In the genomic region with DNA sequence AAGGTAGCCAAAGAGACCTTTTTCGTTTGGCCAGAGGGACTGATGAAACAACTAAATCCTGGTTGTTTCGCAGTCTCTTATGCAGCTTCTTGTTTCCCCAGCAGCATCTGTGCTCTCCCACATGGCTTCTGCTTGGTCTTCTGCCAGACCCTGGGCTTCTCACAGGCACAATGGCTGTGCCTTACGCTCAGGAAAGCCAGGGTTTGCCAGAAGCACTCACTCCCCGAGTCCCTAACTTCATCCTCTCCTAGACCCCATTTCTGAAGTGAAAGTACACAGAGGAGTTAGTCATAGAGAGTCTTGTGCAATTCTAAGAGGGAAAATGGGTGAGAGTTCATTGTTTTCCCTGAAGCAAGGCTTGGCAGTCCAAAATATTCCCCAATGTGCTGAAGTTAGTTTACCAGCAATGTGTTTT, we compare ENCODE assay signal across 9 cellular contexts.
DNase-seq lines count a peak whose midpoint lies in the region; ATAC-seq and TF ChIP-seq lines count a peak whose summit lies in the region.
"Had no signal": no experiment of that assay in that cellular context is flagged by ENCODE, and none has a peak within 500 bp of the region (broad histone marks: within the 10 kb centered on the region; RNA-seq: fewer than 3 reads in every experiment).

No MANE protein-coding gene starts in this region.

- H3K4me3 ChIP-seq in BJ (ENCODE audit: low read depth, low read length) = peak overlapping the region; percentile 28
- H3K4me3 ChIP-seq in fibroblast of the aortic adventitia (ENCODE audit: low read depth, low read length) = peak overlapping the region; percentile 45
- H3K4me3 ChIP-seq in parathyroid adenoma (ENCODE audit: low read depth, low read length) = no peak overlapping the region
- H3K4me3 ChIP-seq in Karpas-422 (ENCODE audit: low read length) = no peak overlapping the region
- H3K4me3 ChIP-seq in endodermal cell (ENCODE audit: low read length) = no peak overlapping the region

- CTCF ChIA-PET in BJ (lab: Yijun Ruan, JAX) = no interaction called here

- no peak overlapping the region for H3K27ac Mint-ChIP-seq in activated T-helper 1 cell treated with anti-CD3 and anti-CD28 coated beads, Interleukin-12 subunit alpha, Interleukin-12 subunit beta, Interleukin-2, Interleukin-4 antibody, amounts not matched to agents 30 ng/mL and 10 ng/mL and 1 ng/mL, durations not matched to agents 14 hours and 24 hours and 36 hours
- H3K27ac Mint-ChIP-seq in endodermal cell = no peak overlapping the region
- no peak overlapping the region for H3K27ac Mint-ChIP-seq in natural killer cell treated with Interleukin-12 subunit alpha and Interleukin-12 subunit beta and Interleukin-15 and Interleukin-18, amount 100 ng/mL, for 72 hours
- H3K27ac Mint-ChIP-seq: activated T-helper 17 cell treated with anti-CD3 and anti-CD28 coated beads, Interleukin-2, amount 50 U/mL, for 72 hours had no signal

- H3K27me3 Mint-ChIP-seq in activated T-helper 1 cell treated with anti-CD3 and anti-CD28 coated beads, Interleukin-12 subunit alpha, Interleukin-12 subunit beta, Interleukin-2, Interleukin-4 antibody, amounts not matched to agents 30 ng/mL and 10 ng/mL and 1 ng/mL, durations not matched to agents 14 hours and 24 hours and 36 hours (ENCODE audit: insufficient read depth) = peaks cover under 1% of the 10 kb centered on the region
- H3K27me3 Mint-ChIP-seq in endodermal cell (ENCODE audit: insufficient read depth) = no peaks in the 10 kb centered on the region
- peaks cover 5 to 17% of the 10 kb centered on the region in 2 donors for H3K27me3 Mint-ChIP-seq in natural killer cell treated with Interleukin-12 subunit alpha and Interleukin-12 subunit beta and Interleukin-15 and Interleukin-18, amount 100 ng/mL, for 72 hours

- no peak overlapping the region for H2AFZ ChIP-seq in parathyroid adenoma
- no peak overlapping the region for H2AFZ ChIP-seq in Karpas-422 (ENCODE audit: low read length)

- DNase-seq in BJ (ENCODE audit: low read depth) (peak; percentile 41), RPMI7951 (ENCODE audit: low read depth) (peak; percentile 76), fibroblast of the aortic adventitia (ENCODE audit: low read depth) (peak; percentile 87), Karpas-422 (no peak), endodermal cell (no peak)
- DNase-seq in activated T-helper 1 cell treated with anti-CD3 and anti-CD28 coated beads, Interleukin-12 subunit alpha, Interleukin-12 subunit beta, Interleukin-2, Interleukin-4 antibody, amounts not matched to agents 30 ng/mL and 10 ng/mL and 1 ng/mL, durations not matched to agents 14 hours and 24 hours and 36 hours (ENCODE audit: low spot score) = no peak
- DNase-seq in natural killer cell treated with Interleukin-12 subunit alpha and Interleukin-12 subunit beta and Interleukin-15 and Interleukin-18, amount 100 ng/mL, for 72 hours (ENCODE audit: low spot score) = no peak

- H3K9ac ChIP-seq in parathyroid adenoma (no peak overlapping the region), Karpas-422 (ENCODE audit: low read length) (no peak overlapping the region), endodermal cell (ENCODE audit: extremely low read depth, low read length, poor library complexity, severe bottlenecking) (no peak overlapping the region)

- H3K36me3 ChIP-seq in BJ (ENCODE audit: control insufficient read depth, insufficient read depth, low read length) = no peaks in the 10 kb centered on the region
- H3K36me3 ChIP-seq in parathyroid adenoma (ENCODE audit: control insufficient read depth, insufficient read depth, low read length) = no peaks in the 10 kb centered on the region
- no peaks in the 10 kb centered on the region for H3K36me3 ChIP-seq in Karpas-422 (ENCODE audit: insufficient read depth, low read length)
- no peaks in the 10 kb centered on the region for H3K36me3 ChIP-seq in endodermal cell (ENCODE audit: control insufficient read depth, insufficient read depth, low read length)

- H3K9me2 ChIP-seq in Karpas-422 (replicated peaks; ENCODE audit: insufficient read depth, low read length) = no peaks in the 10 kb centered on the region

- H4K20me1 ChIP-seq in Karpas-422 (ENCODE audit: insufficient read depth, low read depth, low read length) = no peaks in the 10 kb centered on the region

- no peaks in the 10 kb centered on the region for H3K4me1 Mint-ChIP-seq in activated T-helper 1 cell treated with anti-CD3 and anti-CD28 coated beads, Interleukin-12 subunit alpha, Interleukin-12 subunit beta, Interleukin-2, Interleukin-4 antibody, amounts not matched to agents 30 ng/mL and 10 ng/mL and 1 ng/mL, durations not matched to agents 14 hours and 24 hours and 36 hours (ENCODE audit: low read depth)
- peaks cover 14% of the 10 kb centered on the region for H3K4me1 Mint-ChIP-seq in endodermal cell
- H3K4me1 Mint-ChIP-seq in natural killer cell treated with Interleukin-12 subunit alpha and Interleukin-12 subunit beta and Interleukin-15 and Interleukin-18, amount 100 ng/mL, for 72 hours (ENCODE audit: low read depth in 2 of 2) = peaks cover 0 to 5% of the 10 kb centered on the region in 2 donors
- H3K4me1 Mint-ChIP-seq: activated T-helper 17 cell treated with anti-CD3 and anti-CD28 coated beads, Interleukin-2, amount 50 U/mL, for 72 hours had no signal

- WGBS in endodermal cell (ENCODE audit: insufficient coverage in 1 of 2, insufficient read length in 1 of 2), 2 experiments = 90 to 91% methylated on average over 2 to 4 of the region's 4 CpGs

- no peaks in the 10 kb centered on the region for H3K4me1 ChIP-seq in parathyroid adenoma
- peaks cover 6% of the 10 kb centered on the region for H3K4me1 ChIP-seq in Karpas-422 (ENCODE audit: low read length)
- H3K4me1 ChIP-seq in endodermal cell (ENCODE audit: control insufficient read depth, insufficient read depth, low read length) = peaks cover 7% of the 10 kb centered on the region

- H3K9me3 Mint-ChIP-seq in activated T-helper 1 cell treated with anti-CD3 and anti-CD28 coated beads, Interleukin-12 subunit alpha, Interleukin-12 subunit beta, Interleukin-2, Interleukin-4 antibody, amounts not matched to agents 30 ng/mL and 10 ng/mL and 1 ng/mL, durations not matched to agents 14 hours and 24 hours and 36 hours = no peaks in the 10 kb centered on the region
- no peaks in the 10 kb centered on the region for H3K9me3 Mint-ChIP-seq in endodermal cell
- H3K9me3 Mint-ChIP-seq in natural killer cell treated with Interleukin-12 subunit alpha and Interleukin-12 subunit beta and Interleukin-15 and Interleukin-18, amount 100 ng/mL, for 72 hours = no peaks in the 10 kb centered on the region
- H3K9me3 Mint-ChIP-seq: activated T-helper 17 cell treated with anti-CD3 and anti-CD28 coated beads, Interleukin-2, amount 50 U/mL, for 72 hours had no signal

- intact Hi-C loops in activated T-helper 1 cell treated with anti-CD3 and anti-CD28 coated beads, Interleukin-12 subunit alpha, Interleukin-12 subunit beta, Interleukin-2, Interleukin-4 antibody, amounts not matched to agents 30 ng/mL and 10 ng/mL and 1 ng/mL, durations not matched to agents 14 hours and 24 hours and 36 hours (cut with micrococcal nuclease) = no loop called here

- no peaks in the 10 kb centered on the region for H3K9me3 ChIP-seq in parathyroid adenoma (ENCODE audit: control insufficient read depth, low read length)
- no peaks in the 10 kb centered on the region for H3K9me3 ChIP-seq in Karpas-422 (ENCODE audit: low read length)
- H3K9me3 ChIP-seq in endodermal cell (ENCODE audit: control insufficient read depth, low read length) = no peaks in the 10 kb centered on the region

- no peak overlapping the region for H3K4me2 ChIP-seq in parathyroid adenoma (ENCODE audit: low read length)
- no peak overlapping the region for H3K4me2 ChIP-seq in Karpas-422 (ENCODE audit: low read depth, low read length, poor library complexity, severe bottlenecking)

- TF ChIP-seq CTCF in BJ (IDR thresholded peaks at IDR 0.05; ENCODE audit: insufficient read depth, low read depth, low read length) = no peak
- no peak for TF ChIP-seq CTCF in fibroblast of the aortic adventitia (IDR thresholded peaks at IDR 0.05; ENCODE audit: insufficient read depth, low read length)
- TF ChIP-seq CTCF in parathyroid adenoma (IDR thresholded peaks at IDR 0.05) = no peak
- no peak for TF ChIP-seq CTCF in endodermal cell (conservative IDR thresholded peaks at IDR 0.05)

- no peaks in the 10 kb centered on the region for H3K36me3 Mint-ChIP-seq in activated T-helper 1 cell treated with anti-CD3 and anti-CD28 coated beads, Interleukin-12 subunit alpha, Interleukin-12 subunit beta, Interleukin-2, Interleukin-4 antibody, amounts not matched to agents 30 ng/mL and 10 ng/mL and 1 ng/mL, durations not matched to agents 14 hours and 24 hours and 36 hours (ENCODE audit: low read depth)
- no peaks in the 10 kb centered on the region for H3K36me3 Mint-ChIP-seq in endodermal cell (ENCODE audit: low read depth)
- no peaks in the 10 kb centered on the region for H3K36me3 Mint-ChIP-seq in natural killer cell treated with Interleukin-12 subunit alpha and Interleukin-12 subunit beta and Interleukin-15 and Interleukin-18, amount 100 ng/mL, for 72 hours

- H3K27ac ChIP-seq in parathyroid adenoma (peak overlapping the region; percentile 60), Karpas-422 (ENCODE audit: low read length) (no peak overlapping the region), endodermal cell (ENCODE audit: low read depth, low read length) (no peak overlapping the region)

- POLR2A ChIA-PET in BJ (lab: Charles Lee) = no interaction called here

- ATAC-seq in natural killer cell treated with Interleukin-12 subunit alpha and Interleukin-12 subunit beta and Interleukin-15 and Interleukin-18, amount 100 ng/mL, for 72 hours = no peak
- ATAC-seq: activated T-helper 17 cell treated with anti-CD3 and anti-CD28 coated beads, Interleukin-2, amount 50 U/mL, for 72 hours had no signal

- H3K27me3 ChIP-seq in BJ (ENCODE audit: control insufficient read depth, insufficient read depth, low read length) = no peaks in the 10 kb centered on the region
- no peaks in the 10 kb centered on the region for H3K27me3 ChIP-seq in parathyroid adenoma (ENCODE audit: control insufficient read depth, insufficient read depth, low read length)
- H3K27me3 ChIP-seq in Karpas-422 (ENCODE audit: low read length) = no peaks in the 10 kb centered on the region
- no peaks in the 10 kb centered on the region for H3K27me3 ChIP-seq in endodermal cell (ENCODE audit: control insufficient read depth, insufficient read depth, low read length, poor library complexity, severe bottlenecking)

- no peak overlapping the region for H3K4me3 Mint-ChIP-seq in activated T-helper 1 cell treated with anti-CD3 and anti-CD28 coated beads, Interleukin-12 subunit alpha, Interleukin-12 subunit beta, Interleukin-2, Interleukin-4 antibody, amounts not matched to agents 30 ng/mL and 10 ng/mL and 1 ng/mL, durations not matched to agents 14 hours and 24 hours and 36 hours
- no peak overlapping the region for H3K4me3 Mint-ChIP-seq in endodermal cell
- H3K4me3 Mint-ChIP-seq in natural killer cell treated with Interleukin-12 subunit alpha and Interleukin-12 subunit beta and Interleukin-15 and Interleukin-18, amount 100 ng/mL, for 72 hours = no peak overlapping the region
- H3K4me3 Mint-ChIP-seq: activated T-helper 17 cell treated with anti-CD3 and anti-CD28 coated beads, Interleukin-2, amount 50 U/mL, for 72 hours had no signal

- H3K79me2 ChIP-seq in parathyroid adenoma = no peaks in the 10 kb centered on the region
- H3K79me2 ChIP-seq in Karpas-422 (ENCODE audit: low read length) = no peaks in the 10 kb centered on the region

Comparison
In these comparisons a context has a peak if more than half of its experiments do, and no peak if none do; other contexts are left out.
1. DNase-seq: peak in BJ (single experiment), RPMI7951 (single experiment) and fibroblast of the aortic adventitia (single experiment); none in activated T-helper 1 cell treated with anti-CD3 and anti-CD28 coated beads, Interleukin-12 subunit alpha, Interleukin-12 subunit beta, Interleukin-2, Interleukin-4 antibody, amounts not matched to agents 30 ng/mL and 10 ng/mL and 1 ng/mL, durations not matched to agents 14 hours and 24 hours and 36 hours (single experiment), Karpas-422 (single experiment), endodermal cell (single experiment) and natural killer cell treated with Interleukin-12 subunit alpha and Interleukin-12 subunit beta and Interleukin-15 and Interleukin-18, amount 100 ng/mL, for 72 hours (single experiment).
2. H3K4me3 ChIP-seq: peak in BJ (single experiment) and fibroblast of the aortic adventitia (single experiment); none in parathyroid adenoma (single experiment), Karpas-422 (single experiment) and endodermal cell (single experiment).